In genomic region chr15:44536298-44536961, GRCh38 we compare ENCODE assay signal across 8 cellular contexts. TPM values are rescaled to one million over a fixed set of nuclear protein-coding genes. Genes with fewer than 3 reads are reported as not detected.
DNase-seq lines count a peak whose midpoint lies in the region; ATAC-seq and TF ChIP-seq lines count a peak whose summit lies in the region.

No MANE protein-coding gene starts in this region.

- no peaks in the 10 kb centered on the region for H3K27me3 Mint-ChIP-seq in chondrocyte (ENCODE audit: low read depth)

- peak overlapping the region; percentile 98 for H3K27ac Mint-ChIP-seq in chondrocyte (ENCODE audit: unreplicated experiment)

- intact Hi-C loops in left colon (cut with DNase I, micrococcal nuclease) = no loop called here

- H3K4me1 Mint-ChIP-seq in chondrocyte (ENCODE audit: low read depth) = peaks cover 45% of the 10 kb centered on the region

- peaks cover 3% of the 10 kb centered on the region for H3K36me3 Mint-ChIP-seq in chondrocyte (ENCODE audit: low read depth)

- no peaks in the 10 kb centered on the region for H3K9me3 Mint-ChIP-seq in chondrocyte (ENCODE audit: low read depth)

- peak; percentile 57 for DNase-seq in SKM-1 (lab: John Stamatoyannopoulos, UW; ENCODE audit: unreplicated experiment)
- DNase-seq in SKM-1 treated with dmso at 0.1 percent for 144 hours (lab: John Stamatoyannopoulos, UW; ENCODE audit: unreplicated experiment) = no peak
- peak; percentile 59 for DNase-seq in HS-5 (ENCODE audit: low read depth)
- DNase-seq in RKO (ENCODE audit: low spot score) = peak; percentile 89
- peak; percentile 96 for DNase-seq in chondrocyte (ENCODE audit: low spot score)
- peak; percentile 90 to 92 for DNase-seq in left colon
- peak; percentile 82 for DNase-seq in stimulated activated naive CD4-positive, alpha-beta T cell treated with Interleukin-2 at 50 U/mL for 16 hours (lab: John Stamatoyannopoulos, UW)

- peak; percentile 78 for TF ChIP-seq CTCF in chondrocyte (IDR thresholded peaks at IDR 0.05)

- ATAC-seq in GM21526 (IDR thresholded peaks at IDR 0.05; ENCODE audit: low FRiP score, unreplicated experiment) = peak; percentile 51
- peak; percentile 80 for ATAC-seq in left colon

- H3K4me3 Mint-ChIP-seq in chondrocyte (ENCODE audit: unreplicated experiment) = peak overlapping the region; percentile 85

RNA-seq across cellular contexts. Expression of gene EIF3J, which starts 0.5 kb away (rescaled TPM):
- 93.1 to 108 TPM (median 98.0 TPM) in 3 replicates for total RNA-seq in chondrocyte
- total RNA-seq in left colon = 10 to 100 TPM; 49.1 to 60.2 TPM
